ENCODE assay signal across 16 cellular contexts in genomic region chr18:42429208-42429607, GRCh38.
DNase-seq lines count a peak whose midpoint lies in the region; ATAC-seq lines count a peak whose summit lies in the region.
"Had no signal": no experiment of that assay in that cellular context is flagged by ENCODE, and none has a peak within 500 bp of the region (broad histone marks: within the 10 kb centered on the region; RNA-seq: fewer than 3 reads in every experiment).

No MANE protein-coding gene starts in this region.

- no peak overlapping the region for H3K4me3 ChIP-seq in H7 (ENCODE audit: insufficient read depth, low read depth, low read length)
- H3K4me3 ChIP-seq: A549 had no signal

- peak; percentile 1 for DNase-seq in H7
- peak; percentile 71 for DNase-seq in cerebellar cortex (ENCODE audit: low spot score)
- DNase-seq in iPS-NIHi7 (ENCODE audit: extremely low spot score): peak; percentile 34
- no peak for DNase-seq in putamen (ENCODE audit: low spot score)
- DNase-seq in T1000 (lab: John Stamatoyannopoulos, UW): no peak
- DNase-seq: CD8-positive, alpha-beta T cell; COR-L47; DMS153; DMS79 treated with DMSO at 0.1 percent for 48 hours; EL; GDM1; IMR-90 had no signal

- ATAC-seq in GM21367 (IDR thresholded peaks at IDR 0.05; ENCODE audit: unreplicated experiment) (no peak), HG03175 (IDR thresholded peaks at IDR 0.05; ENCODE audit: unreplicated experiment) (no peak)
- ATAC-seq: A549; CD8-positive, alpha-beta T cell; HCT116 had no signal

- no peaks in the 10 kb centered on the region for H3K36me3 ChIP-seq in H7 (replicated peaks; ENCODE audit: control insufficient read depth, insufficient read depth, low read length)

- H3K27me3 ChIP-seq in H7 (ENCODE audit: control insufficient read depth, insufficient read depth, low read length): no peaks in the 10 kb centered on the region

Comparison
In these comparisons a context has a peak if more than half of its experiments do, and no peak if none do; other contexts are left out.
1. DNase-seq: peak in H7 (single experiment), cerebellar cortex (single experiment) and iPS-NIHi7 (single experiment); none in putamen (single experiment) and T1000 (single experiment).